In genomic region chr11:65569973-65570918, GRCh38 we compare ENCODE assay signal across 8 cellular contexts. TPM values are rescaled to one million over a fixed set of nuclear protein-coding genes. Genes with fewer than 3 reads are reported as not detected.
DNase-seq lines count a peak whose midpoint lies in the region; ATAC-seq and TF ChIP-seq lines count a peak whose summit lies in the region.

Gene ZNRD2, plus strand, starts transcription at chr11:65570477. Its CDS starts 15 bp downstream, at chr11:65570492.

- peak within 1 kb of the TSS; percentile 99 to 100 (median 100) for H3K27ac Mint-ChIP-seq in naive B cell
- H3K27ac Mint-ChIP-seq in stimulated activated memory B cell treated with anti-CD40 and anti-IgM and Interleukin-4, amounts not matched to agents 10 μg/mL and 1 μg/mL and 100 μg/mL, for 72 hours = peak within 1 kb of the TSS; percentile 98

- H3K4me1 ChIP-seq in DOHH2 (ENCODE audit: control insufficient read depth, low read length) (peaks cover 64% of the 10 kb centered on the region), Peyer's patch (peaks cover 5 to 62% (median 33%) of the 10 kb centered on the region in 4 donors), esophagus muscularis mucosa (peaks cover 57 to 80% (median 65%) of the 10 kb centered on the region in 4 donors)

- H3F3A ChIP-seq in DOHH2 (ENCODE audit: control insufficient read depth, insufficient read depth) = peaks cover 24% of the 10 kb centered on the region

- H3K27me3 ChIP-seq in DOHH2 (ENCODE audit: control insufficient read depth, low read length) (no peaks in the 10 kb centered on the region), Peyer's patch (no peaks in the 10 kb centered on the region), esophagus muscularis mucosa (no peaks in the 10 kb centered on the region)

- TF ChIP-seq EP300 in esophagus muscularis mucosa (IDR thresholded peaks at IDR 0.05) = peak; percentile 75

- H3K4me2 ChIP-seq in DOHH2 (ENCODE audit: low read length) = peak within 1 kb of the TSS; percentile 87

- H3K9me2 ChIP-seq in DOHH2 (replicated peaks; ENCODE audit: control insufficient read depth, low read length) = no peaks in the 10 kb centered on the region

- intact Hi-C loops in esophagus muscularis mucosa (cut with DNase I) = loop anchor here (2.0 kb wide), 1 partner anchor 29 kb away; no protein-coding TSS in a partner anchor

- DNase-seq in Peyer's patch (peak; percentile 98 to 99 (median 99)), esophagus muscularis mucosa (ENCODE audit: extremely low spot score) (peak; percentile 100), naive B cell (peak; percentile 98)
- DNase-seq in activated T-cell treated with anti-CD3 and anti-CD28 coated beads, Interleukin-2, amount 50 U/mL, for 48 hours = peak; percentile 98 to 99

- H3K79me2 ChIP-seq in DOHH2 (ENCODE audit: control insufficient read depth, low read length) = peaks cover 71% of the 10 kb centered on the region

- H3K36me3 ChIP-seq in DOHH2 (ENCODE audit: control insufficient read depth, low read length) (peaks cover 35% of the 10 kb centered on the region), KOPT-K1 (ENCODE audit: insufficient read depth, low read length) (0 out of 2 replicates have a peak, but pooled peaks cover 6% of the 10 kb centered on the region), Peyer's patch (no peaks in the 10 kb centered on the region), esophagus muscularis mucosa (peaks cover 0 to 2% (median 0%) of the 10 kb centered on the region in 4 donors)

- H3K27ac ChIP-seq in DOHH2 (ENCODE audit: low read depth, low read length) = peak within 1 kb of the TSS; percentile 83
- H3K27ac ChIP-seq in KOPT-K1 (ENCODE audit: low read depth, low read length, poor library complexity, severe bottlenecking) = peak within 1 kb of the TSS; percentile 81
- peak within 1 kb of the TSS; percentile 92 to 97 (median 96) for H3K27ac ChIP-seq in Peyer's patch
- peak within 1 kb of the TSS; percentile 95 to 99 (median 96) for H3K27ac ChIP-seq in esophagus muscularis mucosa (replicated peaks in 1 of 4)

- H3K27me3 Mint-ChIP-seq in naive B cell = no peaks in the 10 kb centered on the region
- no peaks in the 10 kb centered on the region for H3K27me3 Mint-ChIP-seq in stimulated activated memory B cell treated with anti-CD40 and anti-IgM and Interleukin-4, amounts not matched to agents 10 μg/mL and 1 μg/mL and 100 μg/mL, for 72 hours

- H4K20me1 ChIP-seq in DOHH2 (ENCODE audit: control insufficient read depth, insufficient read depth, low read depth, low read length) = 0 out of 2 replicates have a peak, but pooled peaks cover 2% of the 10 kb centered on the region

- H3K4me1 Mint-ChIP-seq in naive B cell = peaks cover 60 to 78% (median 77%) of the 10 kb centered on the region in 3 donors
- peaks cover 80% of the 10 kb centered on the region for H3K4me1 Mint-ChIP-seq in stimulated activated memory B cell treated with anti-CD40 and anti-IgM and Interleukin-4, amounts not matched to agents 10 μg/mL and 1 μg/mL and 100 μg/mL, for 72 hours

- WGBS in esophagus muscularis mucosa = 3% methylated on average over 5 of the region's 89 CpGs

- H3K9me3 ChIP-seq in DOHH2 (ENCODE audit: control insufficient read depth, insufficient read depth, low read length) (no peaks in the 10 kb centered on the region), KOPT-K1 (ENCODE audit: insufficient read depth, low read length, poor library complexity, severe bottlenecking) (no peaks in the 10 kb centered on the region), Peyer's patch (no peaks in the 10 kb centered on the region), esophagus muscularis mucosa (no peaks in the 10 kb centered on the region)

- TF ChIP-seq POLR2A in Peyer's patch (IDR thresholded peaks at IDR 0.05) = peak; percentile 66 to 74
- TF ChIP-seq POLR2A in esophagus muscularis mucosa (IDR thresholded peaks at IDR 0.05; ENCODE audit: low read depth) = peak; percentile 50

- H3K4me3 ChIP-seq in DOHH2 (ENCODE audit: low read length) (peak within 1 kb of the TSS; percentile 98), Peyer's patch (peak within 1 kb of the TSS; percentile 45 to 83 (median 80)), esophagus muscularis mucosa (peak within 1 kb of the TSS; percentile 78 to 98 (median 88))

- TF ChIP-seq CTCF in DOHH2 (IDR thresholded peaks at IDR 0.05; ENCODE audit: low read depth, low read length, poor library complexity, severe bottlenecking) (peak; percentile 58), Peyer's patch (IDR thresholded peaks at IDR 0.05) (peak in 5 of 6 experiments; percentile 14 to 50 (median 44)), esophagus muscularis mucosa (IDR thresholded peaks at IDR 0.05) (peak; percentile 40 to 44 (median 40))

- peak within 1 kb of the TSS; percentile 96 to 99 (median 99) for H3K4me3 Mint-ChIP-seq in naive B cell
- H3K4me3 Mint-ChIP-seq in stimulated activated memory B cell treated with anti-CD40 and anti-IgM and Interleukin-4, amounts not matched to agents 10 μg/mL and 1 μg/mL and 100 μg/mL, for 72 hours = peak within 1 kb of the TSS; percentile 92

- H3K9me3 Mint-ChIP-seq in naive B cell = no peaks in the 10 kb centered on the region
- no peaks in the 10 kb centered on the region for H3K9me3 Mint-ChIP-seq in stimulated activated memory B cell treated with anti-CD40 and anti-IgM and Interleukin-4, amounts not matched to agents 10 μg/mL and 1 μg/mL and 100 μg/mL, for 72 hours

- no peaks in the 10 kb centered on the region for H3K36me3 Mint-ChIP-seq in naive B cell
- H3K36me3 Mint-ChIP-seq in stimulated activated memory B cell treated with anti-CD40 and anti-IgM and Interleukin-4, amounts not matched to agents 10 μg/mL and 1 μg/mL and 100 μg/mL, for 72 hours = peaks cover 9% of the 10 kb centered on the region

- peak; percentile 55 for ATAC-seq in GM21786 (IDR thresholded peaks at IDR 0.05; ENCODE audit: unreplicated experiment)
- ATAC-seq in naive B cell (ENCODE audit: low read depth in 2 of 2) = peak; percentile 72 to 73
- peak; percentile 89 for ATAC-seq in stimulated activated memory B cell treated with anti-CD40 and anti-IgM and Interleukin-4, amounts not matched to agents 10 μg/mL and 1 μg/mL and 100 μg/mL, for 72 hours

RNA-seq across cellular contexts. Expression of gene ZNRD2, which starts in this region (rescaled TPM):
- total RNA-seq in Peyer's patch (10 to 100 TPM; 16.5 to 25.7 (median 25.4) TPM), esophagus muscularis mucosa (10 to 100 TPM; 43.6 to 77.3 (median 63.3) TPM)
- 10 to 100 TPM; 56.9 to 74.5 (median 69.8) TPM for polyA plus RNA-seq in naive B cell (ENCODE audit: low read depth in 6 of 6)

Comparison
In these comparisons a context has a peak if more than half of its experiments do, and no peak if none do; other contexts are left out.
1. Peak in every context shown above with its lines: DNase-seq, ATAC-seq, H3K4me3 ChIP-seq and H3K27ac ChIP-seq.